In genomic region chr2:241355983-241356870, GRCh38 we compare ENCODE assay signal across 8 cellular contexts. TPM values are rescaled to one million over a fixed set of nuclear protein-coding genes. Genes with fewer than 3 reads are reported as not detected.
DNase-seq lines count a peak whose midpoint lies in the region; ATAC-seq and TF ChIP-seq lines count a peak whose summit lies in the region.

Gene FARP2, plus strand, starts transcription at chr2:241356285. Its CDS starts 16,823 bp downstream, at chr2:241373108.

- DNase-seq in AML-193 (lab: John Stamatoyannopoulos, UW), result peak; percentile 86 to 91
- peak; percentile 99 for DNase-seq in NCI-H460 (ENCODE audit: extremely low read depth, low read depth)
- DNase-seq in activated CD4-positive, CD25-positive, alpha-beta regulatory T cell treated with anti-CD3 and anti-CD28 coated beads, Interleukin-2, amount 50 U/mL, for 72 hours, result peak; percentile 94
- peak; percentile 99 for DNase-seq in cerebellar cortex (ENCODE audit: low spot score)
- DNase-seq in islet precursor cell, result peak; percentile 100
- peak; percentile 97 for DNase-seq in stimulated activated CD4-positive, alpha-beta T cell treated with anti-CD3 and anti-CD28 coated beads, Interleukin-12 subunit alpha, Interleukin-12 subunit beta, amount 100 ng/mL, for 4 hours

- peak; percentile 91 for TF ChIP-seq POLR2A in GM19193 (IDR thresholded peaks at IDR 0.05; ENCODE audit: extremely low read depth, insufficient read depth, insufficient read length)

- peak; percentile 87 for ATAC-seq in HG03432 (IDR thresholded peaks at IDR 0.05; ENCODE audit: unreplicated experiment)

RNA-seq across cellular contexts. Expression of gene FARP2, which starts in this region (rescaled TPM):
- 29.2 and 30.4 TPM in 2 replicates for total RNA-seq in NCI-H460 (2014; rRNA removed; shearing (Covaris generic))
- 26.8 and 33.1 TPM in 2 replicates for polyA plus RNA-seq in NCI-H460 (2014; cell fraction: nucleus; rRNA removed)

Comparison
In these comparisons a context has a peak if more than half of its experiments do, and no peak if none do; other contexts are left out.
1. Peak in every context shown above with its lines: DNase-seq and ATAC-seq.